In genomic region chr19:1278074-1278473, GRCh38 we compare ENCODE assay signal across 1 cellular context.
TF ChIP-seq lines count a peak whose summit lies in the region.

No MANE protein-coding gene starts in this region.

TF ChIP-seq in HEK293, 187 proteins besides CTCF, POLR2A, EP300 and RAD21:
- TF ChIP-seq GLIS2 (tag by site-specific recombination; IDR thresholded peaks at IDR 0.05), result peak; percentile 52
- 0 out of 2 replicates have a peak, but pooled peaks have one; percentile 15 for TF ChIP-seq KLF8 (tag by site-specific recombination; IDR thresholded peaks at IDR 0.05)
- TF ChIP-seq ZFP3 (tag by site-specific recombination; IDR thresholded peaks at IDR 0.05; ENCODE audit: low read depth), result no peak
- no peak for TF ChIP-seq ZNF768 (tag by site-specific recombination; IDR thresholded peaks at IDR 0.05)
- no peak for TF ChIP-seq ZNF664 (tag by site-specific recombination; IDR thresholded peaks at IDR 0.05)
- peak; percentile 86 for TF ChIP-seq KLF17 (tag by site-specific recombination; IDR thresholded peaks at IDR 0.05)
- no peak for TF ChIP-seq ZNF398 (tag by site-specific recombination; IDR thresholded peaks at IDR 0.05)
- TF ChIP-seq ZNF513 (tag by site-specific recombination; IDR thresholded peaks at IDR 0.05), result no peak
- peak; percentile 94 for TF ChIP-seq KLF1 (tag by site-specific recombination; IDR thresholded peaks at IDR 0.05)
- no peak for TF ChIP-seq ZNF324 (tag by site-specific recombination; IDR thresholded peaks at IDR 0.05)
- no peak for TF ChIP-seq GLI4 (tag by site-specific recombination; IDR thresholded peaks at IDR 0.05)
TF ChIP-seq in HEK293: peak in this region for 4.
